In the genomic region with DNA sequence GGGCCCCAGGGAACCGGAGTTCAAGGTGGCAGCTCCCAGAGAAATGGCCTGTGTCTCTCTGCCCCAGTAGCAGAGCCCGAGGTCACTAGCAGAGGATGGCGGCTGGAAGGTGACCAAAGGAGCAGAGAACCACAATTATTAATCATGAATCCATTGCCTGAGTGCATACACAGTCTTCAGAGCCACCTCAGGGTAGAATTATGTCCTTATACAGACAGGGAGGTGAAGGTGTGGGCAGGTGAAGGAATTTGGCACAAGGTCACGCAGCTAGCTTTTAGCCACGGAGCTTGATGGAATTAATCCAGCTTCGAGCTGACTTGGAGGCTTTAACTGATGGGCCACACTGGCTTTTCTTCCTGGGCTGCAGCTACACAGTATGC, we compare ENCODE assay signal across 8 cellular contexts.
DNase-seq lines count a peak whose midpoint lies in the region; ATAC-seq and TF ChIP-seq lines count a peak whose summit lies in the region.

No MANE protein-coding gene starts in this region.

- DNase-seq in DND-41 (no peak), HuH-7 (ENCODE audit: low spot score) (no peak), HUDEP-2 (lab: John Stamatoyannopoulos, UW; ENCODE audit: unreplicated experiment in 76 of 76) (no peak), hepatic stellate cell (ENCODE audit: low spot score) (no peak), NCI-H128 (lab: John Stamatoyannopoulos, UW; ENCODE audit: unreplicated experiment) (no peak)

- H3K4me1 ChIP-seq in DND-41 (ENCODE audit: insufficient read depth, low read length) (peaks cover 59% of the 10 kb centered on the region), gastroesophageal sphincter (peaks cover 14 to 78% (median 40%) of the 10 kb centered on the region in 3 donors), rectal smooth muscle tissue (ENCODE audit: control insufficient read depth, insufficient read depth, low read length) (peaks cover 35% of the 10 kb centered on the region)

- ATAC-seq in DND-41 (ENCODE audit: insufficient read depth, low read depth) (no peak), gastroesophageal sphincter (no peak)

- H3K4me2 ChIP-seq in DND-41 (ENCODE audit: insufficient read depth, low read length) = peak overlapping the region; percentile 58

- TF ChIP-seq POLR2A in gastroesophageal sphincter (IDR thresholded peaks at IDR 0.05) = no peak

- H3K36me3 ChIP-seq in DND-41 (ENCODE audit: insufficient read depth, low read length) (no peaks in the 10 kb centered on the region), gastroesophageal sphincter (no peaks in the 10 kb centered on the region), rectal smooth muscle tissue (ENCODE audit: control insufficient read depth, insufficient read depth, low read length) (no peaks in the 10 kb centered on the region)

- no peaks in the 10 kb centered on the region for H3K27me3 ChIP-seq in DND-41 (ENCODE audit: insufficient read depth, low read length, poor library complexity)
- H3K27me3 ChIP-seq in gastroesophageal sphincter = no peaks in the 10 kb centered on the region
- no peaks in the 10 kb centered on the region for H3K27me3 ChIP-seq in rectal smooth muscle tissue (ENCODE audit: control insufficient read depth, insufficient read depth, low read length)

- H2AFZ ChIP-seq in DND-41 (ENCODE audit: low read depth, low read length) = peak overlapping the region; percentile 13; the same call in 1 of the 2 replicates

- peak overlapping the region; percentile 80 for H3K27ac ChIP-seq in DND-41 (ENCODE audit: low read length)
- H3K27ac ChIP-seq in gastroesophageal sphincter = peak overlapping the region; percentile 84 to 96 (median 91)
- H3K27ac ChIP-seq in rectal smooth muscle tissue (ENCODE audit: low read depth, low read length) = peak overlapping the region; percentile 98

- H3K4me3 ChIP-seq in DND-41 (ENCODE audit: low read depth in 1 of 2, low read length in 2 of 2) (peak overlapping the region in 1 of 2 experiments; percentile 16; a peak in 2 of 4 replicates), WI38 (ENCODE audit: low read depth, low read length) (peak overlapping the region; percentile 40), gastroesophageal sphincter (peak overlapping the region in 1 of 2 donors; percentile 9), rectal smooth muscle tissue (ENCODE audit: low read length) (peak overlapping the region; percentile 46)

- H3K9ac ChIP-seq in DND-41 (ENCODE audit: low read depth, low read length) (peak overlapping the region; percentile 33), rectal smooth muscle tissue (ENCODE audit: low read length) (peak overlapping the region; percentile 68)

- no peaks in the 10 kb centered on the region for H3K9me3 ChIP-seq in DND-41 (ENCODE audit: insufficient read depth, low read length, severe bottlenecking)
- no peaks in the 10 kb centered on the region for H3K9me3 ChIP-seq in gastroesophageal sphincter

- WGBS in gastroesophageal sphincter (ENCODE audit: low coverage in 1 of 2), 2 donors = 11 to 12% methylated on average over 3 to 6 of the region's 6 CpGs

- H4K20me1 ChIP-seq in DND-41 (ENCODE audit: insufficient read depth, low read length) = no peaks in the 10 kb centered on the region

- TF ChIP-seq EP300 in gastroesophageal sphincter (IDR thresholded peaks at IDR 0.05) = no peak

- TF ChIP-seq CTCF in DND-41 (IDR thresholded peaks at IDR 0.05; ENCODE audit: borderline replicate concordance, extremely low read depth, low read length, poor library complexity, severe bottlenecking) (no peak), WI38 (IDR thresholded peaks at IDR 0.05; ENCODE audit: low read depth, low read length) (no peak), gastroesophageal sphincter (IDR thresholded peaks at IDR 0.05) (no peak)

- H3K79me2 ChIP-seq in DND-41 (ENCODE audit: insufficient read depth, low read length) = no peaks in the 10 kb centered on the region
